In the genomic region with DNA sequence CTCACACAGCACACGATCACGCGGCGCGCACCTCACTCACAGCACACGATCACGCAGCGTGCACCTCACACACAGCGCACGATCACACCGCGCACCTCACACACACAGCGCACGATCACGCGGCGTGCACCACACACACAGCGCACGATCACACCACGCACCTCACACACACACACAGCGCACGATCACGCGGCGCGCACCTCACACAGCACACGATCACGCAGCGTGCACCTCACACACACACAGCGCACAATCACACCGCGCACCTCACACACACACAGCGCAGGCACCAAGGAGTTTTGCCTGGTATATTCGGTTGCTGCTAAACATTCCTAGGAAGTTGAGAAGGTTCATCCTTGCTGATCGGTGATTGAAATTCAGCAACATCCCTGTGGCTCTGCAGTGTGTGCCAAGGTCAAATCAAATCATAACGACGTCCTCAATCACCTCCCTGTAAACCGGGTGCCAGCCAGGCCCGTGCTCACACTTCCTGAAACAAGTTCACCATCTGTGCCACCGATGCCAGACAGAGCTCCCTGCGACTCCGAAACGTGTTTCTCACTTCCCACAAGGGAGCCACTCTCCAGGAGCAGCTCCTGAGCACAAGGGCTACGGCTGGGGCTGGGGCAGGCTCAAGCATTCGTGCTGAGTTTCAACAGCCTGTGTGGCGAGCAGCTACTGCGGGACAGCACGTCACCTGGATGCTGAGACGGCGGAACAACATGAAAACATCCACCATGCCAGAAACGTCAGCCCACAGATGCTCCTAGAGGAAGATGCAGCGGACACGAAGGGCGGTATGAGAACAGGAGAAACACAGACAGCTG, we compare ENCODE assay signal across 24 cellular contexts. TPM values are rescaled to one million over a fixed set of nuclear protein-coding genes. Genes with fewer than 3 reads are reported as not detected.
A peak's percentile ranks its signal among the peaks of the same experiment; 100 is the strongest.
DNase-seq lines count a peak whose midpoint lies in the region; ATAC-seq and TF ChIP-seq lines count a peak whose summit lies in the region.
"Had no signal": no experiment of that assay in that cellular context is flagged by ENCODE, and none has a peak within 500 bp of the region (broad histone marks: within the 10 kb centered on the region; RNA-seq: fewer than 3 reads in every experiment).

No MANE protein-coding gene starts in this region.

- WGBS in endodermal cell (ENCODE audit: insufficient coverage in 1 of 2, insufficient read length in 1 of 2), 2 experiments: 90 to 91% methylated on average over 34 to 54 of the region's 54 CpGs

- no peaks in the 10 kb centered on the region for H3K9me3 ChIP-seq in endodermal cell (ENCODE audit: control insufficient read depth, low read length)
- H3K9me3 ChIP-seq: BLaER1, tibial artery had no signal

- no peaks in the 10 kb centered on the region for H3K27me3 Mint-ChIP-seq in activated naive CD4-positive, alpha-beta T cell treated with anti-CD3 and anti-CD28 coated beads, Interleukin-2, amount 10 ng/mL, durations not matched to agents 7 days and 5 days
- no peaks in the 10 kb centered on the region for H3K27me3 Mint-ChIP-seq in endodermal cell (ENCODE audit: insufficient read depth)
- H3K27me3 Mint-ChIP-seq: activated T-helper 17 cell treated with anti-CD3 and anti-CD28 coated beads, Interleukin-2, amount 50 U/mL, for 72 hours; stimulated activated naive CD8-positive, alpha-beta T cell treated with anti-CD3 and anti-CD28 coated beads, Interleukin-15, amount 100 ng/mL, for 72 hours had no signal

- intact Hi-C loops in posterior vena cava (cut with DNase I): no loop called here

- no peak overlapping the region for H3K27ac ChIP-seq in endodermal cell (ENCODE audit: low read depth, low read length)
- H3K27ac ChIP-seq: BLaER1, cardiac muscle cell, KMS-11, SK-N-MC, tibial artery had no signal

- TF ChIP-seq CTCF in endodermal cell (conservative IDR thresholded peaks at IDR 0.05): no peak

- no peak overlapping the region for H3K9ac ChIP-seq in endodermal cell (ENCODE audit: extremely low read depth, low read length, poor library complexity, severe bottlenecking)
- H3K9ac ChIP-seq: BLaER1, KMS-11 had no signal

- no peak overlapping the region for H3K4me3 Mint-ChIP-seq in activated naive CD4-positive, alpha-beta T cell treated with anti-CD3 and anti-CD28 coated beads, Interleukin-2, amount 10 ng/mL, durations not matched to agents 7 days and 5 days
- H3K4me3 Mint-ChIP-seq in endodermal cell: no peak overlapping the region
- H3K4me3 Mint-ChIP-seq: activated T-helper 17 cell treated with anti-CD3 and anti-CD28 coated beads, Interleukin-2, amount 50 U/mL, for 72 hours; stimulated activated naive CD8-positive, alpha-beta T cell treated with anti-CD3 and anti-CD28 coated beads, Interleukin-15, amount 100 ng/mL, for 72 hours; T-helper 1 cell treated with Interleukin-12 subunit alpha and Interleukin-12 subunit beta and Interleukin-4 antibody, amounts not matched to agents 30 μg/mL and 1 μg/mL, for 36 hours had no signal

- CTCF ChIA-PET in activated naive CD4-positive, alpha-beta T cell treated with anti-CD3 and anti-CD28 coated beads, Interleukin-2, amount 10 ng/mL, durations not matched to agents 7 days and 5 days (lab: Charles Lee): interaction anchor here (0.6 kb wide), 1 partner anchor 22 kb away, joined by 3 read pairs; no protein-coding TSS in a partner anchor

- DNase-seq in activated naive CD4-positive, alpha-beta T cell treated with anti-CD3 and anti-CD28 coated beads, Interleukin-2, amount 50 U/mL, for 72 hours (ENCODE audit: low spot score in 2 of 2): no peak
- no peak for DNase-seq in activated naive CD4-positive, alpha-beta T cell treated with anti-CD3 and anti-CD28 coated beads, Interleukin-2, amount 10 ng/mL, durations not matched to agents 7 days and 5 days
- DNase-seq in NCI-H1694 treated with DMSO at 0.1 percent for 48 hours (lab: John Stamatoyannopoulos, UW) (peak; percentile 55), endodermal cell (no peak), posterior vena cava (ENCODE audit: low spot score) (peak; percentile 71), NCI-H226 (no peak), activated gamma-delta T cell treated with Interleukin-2 at 50 U/mL for 16 hours (no peak), NAMALWA (ENCODE audit: low spot score) (no peak)
- DNase-seq: activated CD4-positive, alpha-beta T cell treated with anti-CD3 and anti-CD28 coated beads, Interleukin-2, amount 50 U/mL, for 1 hour; DMS79; kidney glomerular epithelial cell; mesenchymal stem cell; NCI-H187; NCI-H69; occipital lobe; stimulated activated CD4-positive, alpha-beta T cell treated with anti-CD3 and anti-CD28 coated beads, Interleukin-4, amount 100 ng/mL, for 24 hours; tibial artery had no signal

- peaks cover 18 to 19% of the 10 kb centered on the region in 2 donors for H3K36me3 Mint-ChIP-seq in activated naive CD4-positive, alpha-beta T cell treated with anti-CD3 and anti-CD28 coated beads, Interleukin-2, amount 50 U/mL, for 72 hours
- H3K36me3 Mint-ChIP-seq in activated naive CD4-positive, alpha-beta T cell treated with anti-CD3 and anti-CD28 coated beads, Interleukin-2, amount 10 ng/mL, durations not matched to agents 7 days and 5 days: peaks cover 39% of the 10 kb centered on the region
- peaks cover 88% of the 10 kb centered on the region for H3K36me3 Mint-ChIP-seq in endodermal cell (ENCODE audit: low read depth)

- H3K4me3 ChIP-seq in endodermal cell (ENCODE audit: low read length): no peak overlapping the region
- H3K4me3 ChIP-seq: BLaER1, cardiac muscle cell, SK-N-MC, tibial artery had no signal

- no peaks in the 10 kb centered on the region for H3K9me3 Mint-ChIP-seq in activated naive CD4-positive, alpha-beta T cell treated with anti-CD3 and anti-CD28 coated beads, Interleukin-2, amount 50 U/mL, for 72 hours
- H3K9me3 Mint-ChIP-seq in activated naive CD4-positive, alpha-beta T cell treated with anti-CD3 and anti-CD28 coated beads, Interleukin-2, amount 10 ng/mL, durations not matched to agents 7 days and 5 days: no peaks in the 10 kb centered on the region
- H3K9me3 Mint-ChIP-seq in endodermal cell: no peaks in the 10 kb centered on the region
- H3K9me3 Mint-ChIP-seq: activated T-helper 17 cell treated with anti-CD3 and anti-CD28 coated beads, Interleukin-2, amount 50 U/mL, for 72 hours; stimulated activated naive CD8-positive, alpha-beta T cell treated with anti-CD3 and anti-CD28 coated beads, Interleukin-15, amount 100 ng/mL, for 72 hours; T-helper 1 cell treated with Interleukin-12 subunit alpha and Interleukin-12 subunit beta and Interleukin-4 antibody, amounts not matched to agents 30 μg/mL and 1 μg/mL, for 36 hours had no signal

- no peaks in the 10 kb centered on the region for H3K4me1 Mint-ChIP-seq in activated naive CD4-positive, alpha-beta T cell treated with anti-CD3 and anti-CD28 coated beads, Interleukin-2, amount 10 ng/mL, durations not matched to agents 7 days and 5 days
- no peaks in the 10 kb centered on the region for H3K4me1 Mint-ChIP-seq in endodermal cell

- no peaks in the 10 kb centered on the region for H3K4me1 ChIP-seq in endodermal cell (ENCODE audit: control insufficient read depth, insufficient read depth, low read length)

- peaks cover 84% of the 10 kb centered on the region for H3K36me3 ChIP-seq in endodermal cell (ENCODE audit: control insufficient read depth, insufficient read depth, low read length)

- peak in 1 of 2 donors; percentile 4 for ATAC-seq in activated naive CD4-positive, alpha-beta T cell treated with anti-CD3 and anti-CD28 coated beads, Interleukin-2, amount 50 U/mL, for 72 hours

- H3K27me3 ChIP-seq in endodermal cell (ENCODE audit: control insufficient read depth, insufficient read depth, low read length, poor library complexity, severe bottlenecking): no peaks in the 10 kb centered on the region
- H3K27me3 ChIP-seq: BLaER1, cardiac muscle cell, tibial artery had no signal

- peak overlapping the region; percentile 49 to 79 for H3K27ac Mint-ChIP-seq in activated naive CD4-positive, alpha-beta T cell treated with anti-CD3 and anti-CD28 coated beads, Interleukin-2, amount 50 U/mL, for 72 hours
- no peak overlapping the region for H3K27ac Mint-ChIP-seq in activated naive CD4-positive, alpha-beta T cell treated with anti-CD3 and anti-CD28 coated beads, Interleukin-2, amount 10 ng/mL, durations not matched to agents 7 days and 5 days
- H3K27ac Mint-ChIP-seq in endodermal cell: peak overlapping the region; percentile 58
- H3K27ac Mint-ChIP-seq: activated T-helper 17 cell treated with anti-CD3 and anti-CD28 coated beads, Interleukin-2, amount 50 U/mL, for 72 hours; T-helper 1 cell treated with Interleukin-12 subunit alpha and Interleukin-12 subunit beta and Interleukin-4 antibody, amounts not matched to agents 30 μg/mL and 1 μg/mL, for 36 hours had no signal

RNA-seq across cellular contexts. Expression of a gene that starts 30.2 kb away (rescaled TPM):
- total RNA-seq in activated naive CD4-positive, alpha-beta T cell treated with anti-CD3 and anti-CD28 coated beads, Interleukin-2, amount 50 U/mL, for 72 hours: 10 to 100 TPM; 25.6 to 38.7 TPM
- total RNA-seq in endodermal cell (10 to 100 TPM; 26.7 to 33.5 TPM), posterior vena cava (10 to 100 TPM; 12.1 to 13.4 TPM)
- 9.5 TPM for polyA plus RNA-seq in endodermal cell (2013, experiment 1 of 2)
- polyA plus RNA-seq in endodermal cell (2013, experiment 2 of 2): 9.6 TPM

RNA-seq across cellular contexts. Expression of a gene that starts 44.0 kb away (rescaled TPM):
- total RNA-seq in activated naive CD4-positive, alpha-beta T cell treated with anti-CD3 and anti-CD28 coated beads, Interleukin-2, amount 50 U/mL, for 72 hours: 10 to 100 TPM; 25.3 to 25.7 TPM
- total RNA-seq in endodermal cell (10 to 100 TPM; 25.8 to 27.2 TPM), posterior vena cava (10 to 100 TPM; 26.1 to 39.0 TPM)
- 23.5 TPM for polyA plus RNA-seq in endodermal cell (2013, experiment 1 of 2)
- polyA plus RNA-seq in endodermal cell (2013, experiment 2 of 2): 24.3 TPM

Comparison
In these comparisons a context has a peak if more than half of its experiments do, and no peak if none do; other contexts are left out.
1. DNase-seq: peak in NCI-H1694 treated with DMSO at 0.1 percent for 48 hours (single experiment) and posterior vena cava (single experiment); none in activated naive CD4-positive, alpha-beta T cell treated with anti-CD3 and anti-CD28 coated beads, Interleukin-2, amount 50 U/mL, for 72 hours (0 of 2), activated naive CD4-positive, alpha-beta T cell treated with anti-CD3 and anti-CD28 coated beads, Interleukin-2, amount 10 ng/mL, durations not matched to agents 7 days and 5 days (single experiment), endodermal cell (single experiment), NCI-H226 (single experiment), activated gamma-delta T cell treated with Interleukin-2 at 50 U/mL for 16 hours (single experiment) and NAMALWA (single experiment).